ENCODE assay signal across 16 cellular contexts in genomic region chr6:53344993-53345392, GRCh38. TPM values are rescaled to one million over a fixed set of nuclear protein-coding genes. Genes with fewer than 3 reads are reported as not detected.
DNase-seq lines count a peak whose midpoint lies in the region; ATAC-seq, FAIRE-seq and TF ChIP-seq lines count a peak whose summit lies in the region.
"Had no signal": no experiment of that assay in that cellular context is flagged by ENCODE, and none has a peak within 500 bp of the region (broad histone marks: within the 10 kb centered on the region; RNA-seq: fewer than 3 reads in every experiment).

No MANE protein-coding gene starts in this region.

- H3K9me2 ChIP-seq in Loucy (replicated peaks; ENCODE audit: low read depth, low read length), result no peaks in the 10 kb centered on the region

- peaks cover 5 to 10% of the 10 kb centered on the region in 2 donors for H3K36me3 Mint-ChIP-seq in activated T-cell treated with anti-CD3 and anti-CD28 coated beads, Interleukin-2, amount 50 U/mL, for 72 hours (ENCODE audit: insufficient read depth in 2 of 2)
- H3K36me3 Mint-ChIP-seq in progenitor cell of endocrine pancreas (ENCODE audit: insufficient read depth), result peaks cover 3% of the 10 kb centered on the region

- no peaks in the 10 kb centered on the region for H3K27me3 Mint-ChIP-seq in activated T-cell treated with anti-CD3 and anti-CD28 coated beads, Interleukin-2, amount 50 U/mL, for 72 hours (ENCODE audit: low read depth)
- H3K27me3 Mint-ChIP-seq in stimulated activated naive CD8-positive, alpha-beta T cell treated with anti-CD3 and anti-CD28 coated beads, Interleukin-15, amount 100 ng/mL, for 72 hours, result no peaks in the 10 kb centered on the region
- H3K27me3 Mint-ChIP-seq in progenitor cell of endocrine pancreas, result peaks cover 5% of the 10 kb centered on the region

- peak overlapping the region; percentile 46; the same call in 1 of the 2 replicates for H3K27ac ChIP-seq in GM12878 (ENCODE audit: control insufficient read depth, insufficient read depth)
- H3K27ac ChIP-seq: breast epithelium had no signal

- BruUV-seq in GM12878 (replicated peaks; lab: Mats Ljungman, UMichigan), result no TSS peak

- SMC1A ChIA-PET in GM12878 (lab: Charles Lee; ENCODE audit: uncharacterized antibody, unreplicated experiment), result interaction anchor here (0.6 to 9.3 kb wide), 29 partner anchors 7 to 172 kb away, joined by 3 to 91 read pairs (median 7); no protein-coding TSS in a partner anchor

- H4K20me1 ChIP-seq in Loucy (ENCODE audit: insufficient read depth, low read length, poor library complexity, severe bottlenecking) (peaks cover 80% of the 10 kb centered on the region), GM12878 (ENCODE audit: control insufficient read depth, insufficient read depth) (no peaks in the 10 kb centered on the region)

- no peak for TF ChIP-seq CTCF in Loucy (conservative IDR thresholded peaks at IDR 0.05; ENCODE audit: low read length)
- TF ChIP-seq CTCF in GM12878 (IDR thresholded peaks at IDR 0.05 in 2 of 3, conservative IDR thresholded peaks at IDR 0.05 in 1 of 3; ENCODE audit: control insufficient read depth in 2 of 3, extremely low read depth in 1 of 3, insufficient read depth in 1 of 3, low read depth in 3 of 3, low read length in 3 of 3), result no peak
- no peak for TF ChIP-seq CTCF in progenitor cell of endocrine pancreas (IDR thresholded peaks at IDR 0.05; ENCODE audit: unreplicated experiment)

- peak overlapping the region; percentile 60 to 93 for H3K4me3 Mint-ChIP-seq in activated T-cell treated with anti-CD3 and anti-CD28 coated beads, Interleukin-2, amount 50 U/mL, for 72 hours
- H3K4me3 Mint-ChIP-seq in stimulated activated naive CD8-positive, alpha-beta T cell treated with anti-CD3 and anti-CD28 coated beads, Interleukin-15, amount 100 ng/mL, for 72 hours, result peak overlapping the region; percentile 50 to 56
- H3K4me3 Mint-ChIP-seq in progenitor cell of endocrine pancreas (ENCODE audit: low read depth), result no peak overlapping the region

- H3K9ac ChIP-seq in Loucy (ENCODE audit: low read depth, low read length, poor library complexity, severe bottlenecking), result peak overlapping the region; percentile 64
- no peak overlapping the region for H3K9ac ChIP-seq in GM12878 (ENCODE audit: control insufficient read depth, insufficient read depth, low read length)

- no peaks in the 10 kb centered on the region for H3F3A ChIP-seq in Loucy (ENCODE audit: low read depth)

- ATAC-seq in activated T-cell treated with anti-CD3 and anti-CD28 coated beads, Interleukin-2, amount 50 U/mL, for 72 hours (replicated peaks in 1 of 2), result no peak
- no peak for ATAC-seq in GM12878
- no peak for ATAC-seq in stimulated activated naive CD8-positive, alpha-beta T cell treated with anti-CD3 and anti-CD28 coated beads, Interleukin-15, amount 100 ng/mL, for 72 hours
- ATAC-seq: HepG2 had no signal

- DNase-seq in activated T-cell treated with anti-CD3 and anti-CD28 coated beads, Interleukin-2, amount 50 U/mL, for 72 hours, result no peak
- DNase-seq in activated T-cell treated with anti-CD3 and anti-CD28 coated beads, Interleukin-2, amount 50 U/mL, for 48 hours, result no peak
- DNase-seq in GM12878 (ENCODE audit: low read depth, low spot score) (no peak), DMS79 treated with DMSO at 0.1 percent for 48 hours (lab: John Stamatoyannopoulos, UW) (no peak), progenitor cell of endocrine pancreas (ENCODE audit: low spot score, unreplicated experiment) (no peak)
- DNase-seq in stimulated activated naive CD8-positive, alpha-beta T cell treated with anti-CD3 and anti-CD28 coated beads, Interleukin-15, amount 100 ng/mL, for 72 hours, result no peak
- DNase-seq in stimulated activated CD8-positive, alpha-beta memory T cell treated with anti-CD3 and anti-CD28 coated beads, Interleukin-4, amount 100 ng/mL, for 48 hours, result no peak
- DNase-seq: activated gamma-delta T cell; midbrain; NCI-H1048; NCI-H2107; stimulated activated CD4-positive, alpha-beta T cell treated with anti-CD3 and anti-CD28 coated beads, Interleukin-4, amount 100 ng/mL, for 4 hours had no signal

- peaks cover 77% of the 10 kb centered on the region for H3K4me1 Mint-ChIP-seq in activated T-cell treated with anti-CD3 and anti-CD28 coated beads, Interleukin-2, amount 50 U/mL, for 72 hours (ENCODE audit: low read depth)
- H3K4me1 Mint-ChIP-seq in stimulated activated naive CD8-positive, alpha-beta T cell treated with anti-CD3 and anti-CD28 coated beads, Interleukin-15, amount 100 ng/mL, for 72 hours, result peaks cover 73% of the 10 kb centered on the region
- peaks cover 12% of the 10 kb centered on the region for H3K4me1 Mint-ChIP-seq in progenitor cell of endocrine pancreas (ENCODE audit: low read depth)

- in situ Hi-C loops in GM12878 (cut with MboI), result no loop called here

- no peaks in the 10 kb centered on the region for H3K9me3 Mint-ChIP-seq in activated T-cell treated with anti-CD3 and anti-CD28 coated beads, Interleukin-2, amount 50 U/mL, for 72 hours
- H3K9me3 Mint-ChIP-seq in stimulated activated naive CD8-positive, alpha-beta T cell treated with anti-CD3 and anti-CD28 coated beads, Interleukin-15, amount 100 ng/mL, for 72 hours, result no peaks in the 10 kb centered on the region
- no peaks in the 10 kb centered on the region for H3K9me3 Mint-ChIP-seq in progenitor cell of endocrine pancreas (ENCODE audit: low read depth)

- RAD21 ChIA-PET in GM12878 (lab: Charles Lee; ENCODE audit: unreplicated experiment), result interaction anchor here (0.7 to 7.0 kb wide), 20 partner anchors 9 to 170 kb away, joined by 3 to 58 read pairs (median 4); no protein-coding TSS in a partner anchor

- H3K36me3 ChIP-seq in Loucy (ENCODE audit: insufficient read depth, low read length), result no peaks in the 10 kb centered on the region
- 0 out of 4 replicates have a peak, but pooled peaks cover 0 to 2% of the 10 kb centered on the region in 2 experiments for H3K36me3 ChIP-seq in GM12878 (ENCODE audit: control insufficient read depth in 2 of 2, insufficient read depth in 2 of 2, low read length in 1 of 2)
- H3K36me3 ChIP-seq: breast epithelium had no signal

- H2AFZ ChIP-seq in Loucy (ENCODE audit: low read length), result no peak overlapping the region
- no peak overlapping the region for H2AFZ ChIP-seq in GM12878 (ENCODE audit: control insufficient read depth, low read depth, low read length)

- POLR2A ChIA-PET in GM12878 (lab: Charles Lee), result interaction anchor here (1.0 to 5.9 kb wide), 14 partner anchors 7 to 92 kb away, joined by 3 to 57 read pairs (median 6); no protein-coding TSS in a partner anchor

- no peak for TF ChIP-seq RAD21 in GM12878 (IDR thresholded peaks at IDR 0.05; ENCODE audit: insufficient read depth, low read depth, low read length)

- H3K4me2 ChIP-seq in Loucy (ENCODE audit: low read depth, low read length, poor library complexity, severe bottlenecking) (peak overlapping the region; percentile 97), GM12878 (ENCODE audit: control insufficient read depth, insufficient read depth) (peak overlapping the region; percentile 73)

- H3K79me2 ChIP-seq in Loucy (ENCODE audit: insufficient read depth, low read length) (peaks cover 100% of the 10 kb centered on the region), GM12878 (ENCODE audit: control insufficient read depth, insufficient read depth, low read length) (peaks cover 91% of the 10 kb centered on the region)

- intact Hi-C loops in GM12878 (cut with micrococcal nuclease; ENCODE audit: unreplicated experiment), result loop anchor here (5.0 kb wide), 1 partner anchor 103 kb away; no protein-coding TSS in a partner anchor

- FAIRE-seq in GM12878 (lab: Jason Lieb, UNC), result no peak
- FAIRE-seq: HepG2 had no signal

- peak overlapping the region; percentile 86 for H3K4me3 ChIP-seq in Loucy (ENCODE audit: low read length, poor library complexity, severe bottlenecking)
- H3K4me3 ChIP-seq in GM12878, result peak overlapping the region; percentile 39
- H3K4me3 ChIP-seq: skin epidermis had no signal

- CTCF ChIA-PET in GM12878 (lab: Yijun Ruan, JAX), result interaction anchor here (1.0 to 4.9 kb wide), 14 partner anchors 9 to 172 kb away, joined by 3 to 28 read pairs (median 4); no protein-coding TSS in a partner anchor

- TF ChIP-seq POLR2A in GM12878 (IDR thresholded peaks at IDR 0.05; ENCODE audit: low read depth, low read length), result no peak

- H3K4me1 ChIP-seq in Loucy (ENCODE audit: insufficient read depth, low read length, poor library complexity, severe bottlenecking) (peaks cover 73% of the 10 kb centered on the region), GM12878 (ENCODE audit: control insufficient read depth, insufficient read depth, low read length) (peaks cover 22% of the 10 kb centered on the region)
- H3K4me1 ChIP-seq: breast epithelium had no signal

- TF ChIP-seq EP300 in GM12878 (IDR thresholded peaks at IDR 0.05; ENCODE audit: borderline replicate concordance in 1 of 2, control insufficient read depth in 1 of 2, low read depth in 2 of 2, low read length in 2 of 2), result no peak

- H3K27ac Mint-ChIP-seq in activated T-cell treated with anti-CD3 and anti-CD28 coated beads, Interleukin-2, amount 50 U/mL, for 72 hours, result peak overlapping the region; percentile 98
- peak overlapping the region; percentile 28 to 92 for H3K27ac Mint-ChIP-seq in stimulated activated naive CD8-positive, alpha-beta T cell treated with anti-CD3 and anti-CD28 coated beads, Interleukin-15, amount 100 ng/mL, for 72 hours
- no peak overlapping the region for H3K27ac Mint-ChIP-seq in progenitor cell of endocrine pancreas

- H3K9me3 ChIP-seq in Loucy (ENCODE audit: insufficient read depth, low read depth, low read length), result no peaks in the 10 kb centered on the region
- H3K9me3 ChIP-seq in GM12878 (replicated peaks; ENCODE audit: control insufficient read depth, insufficient read depth, low read length), result no peaks in the 10 kb centered on the region
- H3K9me3 ChIP-seq: breast epithelium had no signal

- H3K27me3 ChIP-seq in Loucy (ENCODE audit: insufficient read depth, low read length, poor library complexity, severe bottlenecking) (no peaks in the 10 kb centered on the region), GM12878 (replicated peaks in 1 of 2; ENCODE audit: control insufficient read depth in 2 of 2, insufficient read depth in 2 of 2, low read length in 1 of 2) (no peaks in the 10 kb centered on the region)
- H3K27me3 ChIP-seq: breast epithelium had no signal

RNA-seq across cellular contexts. Expression of gene ELOVL5, which starts 3.8 kb away (rescaled TPM):
- 100 to 1,000 TPM; 102 to 108 TPM for total RNA-seq in activated T-cell treated with anti-CD3 and anti-CD28 coated beads, Interleukin-2, amount 50 U/mL, for 72 hours
- 309 and 344 TPM in 2 replicates for total RNA-seq in GM12878 (2013; cell fraction: nucleolus; rRNA removed)
- total RNA-seq in GM12878 (2014; rRNA removed), result 156 and 169 TPM in 2 replicates
- 187 and 191 TPM in 2 replicates for total RNA-seq in GM12878 (2014; rRNA removed; fragmentation: Illumina TruSeq; extraction: Trizol)
- total RNA-seq in GM12878 (2021), result 187 and 196 TPM in 2 replicates
- 55.1 TPM for polyA plus RNA-seq in GM12878 (2011; ENCODE audit: low read depth)
- polyA plus RNA-seq in GM12878 (2011; rRNA removed), result 215 and 245 TPM in 2 replicates
- polyA plus RNA-seq in GM12878 (2011; cell fraction: cytosol; rRNA removed), result 120 and 132 TPM in 2 replicates
- 189 and 251 TPM in 2 replicates for polyA plus RNA-seq in GM12878 (2011; cell fraction: nucleus; rRNA removed)
- polyA plus RNA-seq in GM12878 (2012), result 82.4 and 87.4 TPM in 2 replicates
- polyA plus RNA-seq in GM12878 (2014; fragmentation: Illumina TruSeq; extraction: Trizol), result 241 and 312 TPM in 2 replicates
- polyA plus RNA-seq in GM12878 (2014; fragmentation: Nextera tagmentation; extraction: Ambion mirVana), result 100 to 1,000 TPM; 187 to 195 TPM
- 162 and 163 TPM in 2 replicates for polyA plus RNA-seq in GM12878 (2014; rRNA removed)
- polyA plus RNA-seq in GM12878 (2016; fragmentation: Nextera tagmentation; extraction: Ambion mirVana), result 100 to 1,000 TPM; 226 to 229 TPM
- polyA minus RNA-seq in GM12878 (2011; rRNA and poly(A)+ RNA removed), result 305 and 322 TPM in 2 replicates
- 104 and 118 TPM in 2 replicates for polyA minus RNA-seq in GM12878 (2011; cell fraction: cytosol; rRNA and poly(A)+ RNA removed)
- 126 and 135 TPM in 2 replicates for polyA minus RNA-seq in GM12878 (2011; cell fraction: nucleus; rRNA and poly(A)+ RNA removed)
- 67.1 and 74.4 TPM in 2 replicates for total RNA-seq in progenitor cell of endocrine pancreas
